20 cellular contexts compared by ENCODE assay signal in genomic region chr20:57695012-57695411, GRCh38. TPM values are rescaled to one million over a fixed set of nuclear protein-coding genes. Genes with fewer than 3 reads are reported as not detected.
DNase-seq lines count a peak whose midpoint lies in the region; ATAC-seq and TF ChIP-seq lines count a peak whose summit lies in the region.
"Had no signal": no experiment of that assay in that cellular context is flagged by ENCODE, and none has a peak within 500 bp of the region (broad histone marks: within the 10 kb centered on the region; RNA-seq: fewer than 3 reads in every experiment).

No MANE protein-coding gene starts in this region.

- DNase-seq in A172 (ENCODE audit: low spot score) (peak; percentile 88), HPDE6-E6E7 (ENCODE audit: extremely low spot score) (peak; percentile 99), T47D (ENCODE audit: low read depth in 1 of 2, low spot score in 1 of 2) (peak; percentile 75 to 97), mesothelial cell of epicardium (ENCODE audit: low spot score in 2 of 2, unreplicated experiment in 2 of 2) (no peak), MG63 (no peak), MM.1S (no peak)
- no peak for DNase-seq in stimulated activated CD4-positive, alpha-beta T cell treated with anti-CD3 and anti-CD28 coated beads, Interleukin-2, amount 100 ng/mL, for 48 hours
- DNase-seq: cerebellar nuclear complex, DMS79 treated with DMSO at 0.1 percent for 48 hours, esophagus squamous epithelium, GOT3, hypothalamus, NCI-H2029 treated with DMSO at 0.1 percent for 48 hours, NCI-H774, spleen, testis had no signal

- no peaks in the 10 kb centered on the region for H3K27me3 ChIP-seq in MG63
- no peaks in the 10 kb centered on the region for H3K27me3 ChIP-seq in MM.1S (replicated peaks; ENCODE audit: insufficient read depth, low read length)
- H3K27me3 ChIP-seq: esophagus squamous epithelium, SJSA1, spleen, testis had no signal

- H4K20me1 ChIP-seq in MM.1S (ENCODE audit: insufficient read depth, low read length): no peaks in the 10 kb centered on the region

- H3K36me3 ChIP-seq in MG63 (no peaks in the 10 kb centered on the region), MM.1S (replicated peaks; ENCODE audit: insufficient read depth, low read length) (no peaks in the 10 kb centered on the region)
- H3K36me3 ChIP-seq: esophagus squamous epithelium, SJSA1, spleen had no signal

- H3K4me2 ChIP-seq in MM.1S (ENCODE audit: low read depth, low read length): no peak overlapping the region

- peaks cover 9% of the 10 kb centered on the region; the same call in 1 of the 2 replicates for H3K4me1 ChIP-seq in MM.1S (ENCODE audit: low read length)
- H3K4me1 ChIP-seq: testis had no signal

- no peak for ATAC-seq in GM21423 (IDR thresholded peaks at IDR 0.05; ENCODE audit: unreplicated experiment)
- ATAC-seq: GM12878 had no signal

- no peak for TF ChIP-seq CTCF in mesothelial cell of epicardium (IDR thresholded peaks at IDR 0.05; ENCODE audit: unreplicated experiment)
- TF ChIP-seq CTCF in MM.1S (IDR thresholded peaks at IDR 0.05; ENCODE audit: low read length): no peak

- H3K27ac ChIP-seq in MM.1S (ENCODE audit: low read length): no peak overlapping the region
- H3K27ac ChIP-seq: SJSA1, spleen, testis had no signal

- H3K9ac ChIP-seq in MM.1S (ENCODE audit: low read length): no peak overlapping the region

- in situ Hi-C loops in T47D (cut with HindIII; ENCODE audit: low pct_unique_long_range_greater_than_20kb, low sequenced_read_pairs): no loop called here

- no peaks in the 10 kb centered on the region for H3K9me2 ChIP-seq in MM.1S (replicated peaks; ENCODE audit: insufficient read depth, low read length)

- no peak overlapping the region for H2AFZ ChIP-seq in MM.1S (ENCODE audit: low read length)

- no peaks in the 10 kb centered on the region for H3K79me2 ChIP-seq in MM.1S (ENCODE audit: low read length)

- H3K4me3 ChIP-seq in MG63 (no peak overlapping the region), MM.1S (ENCODE audit: low read length) (no peak overlapping the region)
- H3K4me3 ChIP-seq: esophagus squamous epithelium, GM12878, SJSA1, spleen, testis had no signal

- H3K27ac Mint-ChIP-seq in mesothelial cell of epicardium: peak overlapping the region; percentile 81
- H3K27ac Mint-ChIP-seq: activated naive CD4-positive, alpha-beta T cell treated with anti-CD3 and anti-CD28 coated beads, Interleukin-2, amount 50 U/mL, for 24 hours had no signal

- no peaks in the 10 kb centered on the region for H3K27me3 Mint-ChIP-seq in mesothelial cell of epicardium (ENCODE audit: low read depth)
- H3K27me3 Mint-ChIP-seq: activated naive CD4-positive, alpha-beta T cell treated with anti-CD3 and anti-CD28 coated beads, Interleukin-2, amount 50 U/mL, for 24 hours had no signal

- H3F3A ChIP-seq in MM.1S (ENCODE audit: insufficient read depth, low read length): no peaks in the 10 kb centered on the region

- H3K4me3 Mint-ChIP-seq in mesothelial cell of epicardium: no peak overlapping the region
- H3K4me3 Mint-ChIP-seq: activated naive CD4-positive, alpha-beta T cell treated with anti-CD3 and anti-CD28 coated beads, Interleukin-2, amount 50 U/mL, for 24 hours had no signal

- H3K36me3 Mint-ChIP-seq in mesothelial cell of epicardium: no peaks in the 10 kb centered on the region
- H3K36me3 Mint-ChIP-seq: activated naive CD4-positive, alpha-beta T cell treated with anti-CD3 and anti-CD28 coated beads, Interleukin-2, amount 50 U/mL, for 24 hours had no signal

- no peaks in the 10 kb centered on the region for H3K9me3 Mint-ChIP-seq in mesothelial cell of epicardium
- H3K9me3 Mint-ChIP-seq: activated naive CD4-positive, alpha-beta T cell treated with anti-CD3 and anti-CD28 coated beads, Interleukin-2, amount 50 U/mL, for 24 hours had no signal

- H3K4me1 Mint-ChIP-seq in mesothelial cell of epicardium: peaks cover 87% of the 10 kb centered on the region

- no peaks in the 10 kb centered on the region for H3K9me3 ChIP-seq in MG63
- no peaks in the 10 kb centered on the region for H3K9me3 ChIP-seq in MM.1S (replicated peaks; ENCODE audit: insufficient read depth, low read length)
- H3K9me3 ChIP-seq: esophagus squamous epithelium, SJSA1, spleen, testis had no signal

RNA-seq across cellular contexts. Expression of gene PMEPA1, which starts 14.8 kb away (rescaled TPM):
- total RNA-seq in A172 (2014; rRNA removed; shearing (Covaris generic)): 10.5 and 12.3 TPM in 2 replicates
- total RNA-seq in mesothelial cell of epicardium: 39.7 to 40.7 TPM (median 39.9 TPM) in 3 replicates
- 3.3 and 3.4 TPM in 2 replicates for total RNA-seq in MG63 (2014; rRNA removed; shearing (Covaris generic); ENCODE audit: low replicate concordance)

Comparison
In these comparisons a context has a peak if more than half of its experiments do, and no peak if none do; other contexts are left out.
1. DNase-seq: peak in A172 (single experiment), HPDE6-E6E7 (single experiment) and T47D (2 of 2); none in mesothelial cell of epicardium (0 of 2), MG63 (single experiment), stimulated activated CD4-positive, alpha-beta T cell treated with anti-CD3 and anti-CD28 coated beads, Interleukin-2, amount 100 ng/mL, for 48 hours (0 of 2) and MM.1S (single experiment).